13 cellular contexts compared by ENCODE assay signal in the genomic region with DNA sequence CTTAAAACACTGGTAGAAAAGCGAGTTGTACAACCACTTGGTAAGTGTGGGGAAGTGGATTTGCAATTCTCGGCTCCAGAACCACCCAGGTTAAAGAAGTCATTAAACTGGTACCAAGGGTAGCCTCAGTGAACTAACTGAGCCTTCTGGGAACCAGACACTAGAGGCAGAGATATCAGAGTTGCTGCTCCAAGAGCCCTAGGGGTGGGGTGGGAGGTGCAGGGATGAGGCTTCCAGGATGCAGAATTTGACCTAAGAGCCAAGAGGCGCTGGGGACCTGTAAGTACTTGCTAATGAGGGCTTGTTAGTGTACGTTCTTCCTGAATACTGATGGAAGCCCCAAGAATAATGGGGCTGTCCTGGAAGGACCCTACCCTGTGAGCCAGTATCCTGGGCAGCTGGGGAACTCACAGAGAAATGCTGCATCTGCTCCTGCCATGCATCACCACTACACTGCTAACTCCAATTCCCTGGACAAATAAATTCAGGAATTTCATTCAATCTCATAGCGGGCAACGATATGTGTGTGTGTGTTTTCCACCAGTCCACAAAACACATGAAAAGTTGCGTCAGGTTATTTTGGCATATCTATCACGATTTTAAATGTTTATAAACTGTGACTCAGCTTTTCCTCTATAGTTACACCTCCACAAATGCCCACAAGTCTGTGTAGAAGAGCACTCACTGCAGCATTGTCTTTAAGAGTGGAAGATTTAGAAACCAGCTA. TPM values are rescaled to one million over a fixed set of nuclear protein-coding genes. Genes with fewer than 3 reads are reported as not detected.
DNase-seq lines count a peak whose midpoint lies in the region; TF ChIP-seq lines count a peak whose summit lies in the region.
"Had no signal": no experiment of that assay in that cellular context is flagged by ENCODE, and none has a peak within 500 bp of the region (broad histone marks: within the 10 kb centered on the region; RNA-seq: fewer than 3 reads in every experiment).

No MANE protein-coding gene starts in this region.

- H3K4me3 ChIP-seq in adipocyte (ENCODE audit: low read length) (peak overlapping the region; percentile 19), fibroblast of pulmonary artery (replicated peaks; ENCODE audit: low read depth, low read length) (no peak overlapping the region)
- no peak overlapping the region for H3K4me3 ChIP-seq in effector memory CD4-positive, alpha-beta T cell (ENCODE audit: insufficient read depth, low read depth, low read length, poor library complexity, severe bottlenecking)
- H3K4me3 ChIP-seq: vagina had no signal

- peaks cover 3% of the 10 kb centered on the region for H3K36me3 Mint-ChIP-seq in activated naive CD8-positive, alpha-beta T cell
- H3K36me3 Mint-ChIP-seq in activated naive CD8-positive, alpha-beta T cell treated with anti-CD3 and anti-CD28 coated beads for 36 hours, result peaks cover 21% of the 10 kb centered on the region

- H3K27ac Mint-ChIP-seq in activated naive CD8-positive, alpha-beta T cell, result peak overlapping the region; percentile 11
- no peak overlapping the region for H3K27ac Mint-ChIP-seq in activated naive CD8-positive, alpha-beta T cell treated with anti-CD3 and anti-CD28 coated beads for 36 hours

- TF ChIP-seq CTCF in fibroblast of pulmonary artery (IDR thresholded peaks at IDR 0.05; ENCODE audit: low read length, missing control alignments), result peak; percentile 2

- peaks cover 15% of the 10 kb centered on the region for H3K4me1 ChIP-seq in adipocyte (ENCODE audit: control insufficient read depth, insufficient read depth, low read length)
- H3K4me1 ChIP-seq in effector memory CD4-positive, alpha-beta T cell (ENCODE audit: control insufficient read depth, insufficient read depth, low read length, poor library complexity, severe bottlenecking), result peaks cover 4% of the 10 kb centered on the region

- no peak overlapping the region for H3K9ac ChIP-seq in adipocyte (ENCODE audit: low read length)

- H3K27me3 ChIP-seq in adipocyte (replicated peaks; ENCODE audit: control insufficient read depth, insufficient read depth, low read length), result no peaks in the 10 kb centered on the region
- no peaks in the 10 kb centered on the region for H3K27me3 ChIP-seq in effector memory CD4-positive, alpha-beta T cell (replicated peaks; ENCODE audit: control insufficient read depth, insufficient read depth, low read length, poor library complexity, severe bottlenecking)
- H3K27me3 ChIP-seq: vagina had no signal

- no peak for DNase-seq in activated naive CD8-positive, alpha-beta T cell treated with anti-CD3 and anti-CD28 coated beads for 36 hours
- DNase-seq in adipocyte (ENCODE audit: low read depth) (peak; percentile 30), fibroblast of pulmonary artery (ENCODE audit: low read depth) (peak; percentile 79), stromal cell of bone marrow (ENCODE audit: low read depth) (peak; percentile 45), NCI-H1436 treated with DMSO at 0.1 percent for 48 hours (lab: John Stamatoyannopoulos, UW) (no peak)
- no peak for DNase-seq in effector memory CD4-positive, alpha-beta T cell
- DNase-seq in stimulated activated CD4-positive, alpha-beta T cell treated with anti-CD3 and anti-CD28 coated beads, Interleukin-4, amount 100 ng/mL, for 1 hour, result no peak
- DNase-seq: DND-41, midbrain, NCI-H1417 treated with DMSO at 0.1 percent for 48 hours, SIG-M5 had no signal

- no peak overlapping the region for H3K27ac ChIP-seq in effector memory CD4-positive, alpha-beta T cell (ENCODE audit: insufficient read depth, low read length, poor library complexity, severe bottlenecking)
- H3K27ac ChIP-seq: vagina had no signal

- H3K36me3 ChIP-seq in adipocyte (ENCODE audit: control insufficient read depth, insufficient read depth, low read length, severe bottlenecking), result no peaks in the 10 kb centered on the region
- peaks cover 4% of the 10 kb centered on the region for H3K36me3 ChIP-seq in effector memory CD4-positive, alpha-beta T cell (ENCODE audit: control insufficient read depth, insufficient read depth, low read length)
- H3K36me3 ChIP-seq: vagina had no signal

- no peaks in the 10 kb centered on the region for H3K9me3 ChIP-seq in adipocyte (ENCODE audit: control insufficient read depth, low read length)
- H3K9me3 ChIP-seq in effector memory CD4-positive, alpha-beta T cell (ENCODE audit: control insufficient read depth, low read length), result no peaks in the 10 kb centered on the region
- H3K9me3 ChIP-seq: vagina had no signal

- no peak overlapping the region for H3K4me3 Mint-ChIP-seq in activated naive CD8-positive, alpha-beta T cell
- no peak overlapping the region for H3K4me3 Mint-ChIP-seq in activated naive CD8-positive, alpha-beta T cell treated with anti-CD3 and anti-CD28 coated beads for 36 hours

- H3K27me3 Mint-ChIP-seq in activated naive CD8-positive, alpha-beta T cell, result no peaks in the 10 kb centered on the region
- H3K27me3 Mint-ChIP-seq in activated naive CD8-positive, alpha-beta T cell treated with anti-CD3 and anti-CD28 coated beads for 36 hours, result no peaks in the 10 kb centered on the region

- no peaks in the 10 kb centered on the region for H3K9me3 Mint-ChIP-seq in activated naive CD8-positive, alpha-beta T cell (ENCODE audit: low read depth)
- H3K9me3 Mint-ChIP-seq in activated naive CD8-positive, alpha-beta T cell treated with anti-CD3 and anti-CD28 coated beads for 36 hours, result no peaks in the 10 kb centered on the region

- H3K4me1 Mint-ChIP-seq in activated naive CD8-positive, alpha-beta T cell (ENCODE audit: low read depth), result peaks cover 27% of the 10 kb centered on the region
- H3K4me1 Mint-ChIP-seq in activated naive CD8-positive, alpha-beta T cell treated with anti-CD3 and anti-CD28 coated beads for 36 hours, result peaks cover 30% of the 10 kb centered on the region

RNA-seq across cellular contexts. Expression of gene STIMATE, which starts 23.8 kb away (rescaled TPM):
- 10 to 100 TPM; 23.6 to 30.0 TPM for total RNA-seq in activated naive CD8-positive, alpha-beta T cell treated with anti-CD3 and anti-CD28 coated beads for 36 hours

RNA-seq across cellular contexts. Expression of gene MUSTN1, which starts 38.8 kb away (rescaled TPM):
- total RNA-seq in activated naive CD8-positive, alpha-beta T cell treated with anti-CD3 and anti-CD28 coated beads for 36 hours, result 1 to 10 TPM in 1 of 2 experiments, under 1 TPM in 1; 0.91 to 1.0 TPM

RNA-seq across cellular contexts. Expression of gene ITIH4, which starts 43.1 kb away (rescaled TPM):
- 1 to 10 TPM; 4.8 to 6.8 TPM for total RNA-seq in activated naive CD8-positive, alpha-beta T cell treated with anti-CD3 and anti-CD28 coated beads for 36 hours

Comparison
In these comparisons a context has a peak if more than half of its experiments do, and no peak if none do; other contexts are left out.
1. DNase-seq: peak in adipocyte (single experiment), fibroblast of pulmonary artery (single experiment) and stromal cell of bone marrow (single experiment); none in activated naive CD8-positive, alpha-beta T cell treated with anti-CD3 and anti-CD28 coated beads for 36 hours (single experiment), NCI-H1436 treated with DMSO at 0.1 percent for 48 hours (single experiment), effector memory CD4-positive, alpha-beta T cell (0 of 3) and stimulated activated CD4-positive, alpha-beta T cell treated with anti-CD3 and anti-CD28 coated beads, Interleukin-4, amount 100 ng/mL, for 1 hour (single experiment).